16 cellular contexts compared by ENCODE assay signal in genomic region chr16:57107324-57107922, GRCh38.
"Had no signal": no experiment of that assay in that cellular context is flagged by ENCODE, and none has a peak within 500 bp of the region (broad histone marks: within the 10 kb centered on the region; RNA-seq: fewer than 3 reads in every experiment).

No MANE protein-coding gene starts in this region.

- ATAC-seq: activated CD8-positive, alpha-beta T cell treated with anti-CD3 and anti-CD28 coated beads for 36 hours; activated T-cell treated with anti-CD3 and anti-CD28 coated beads, Interleukin-2, amount 50 U/mL, for 72 hours; natural killer cell; stimulated activated memory B cell treated with anti-CD40 and anti-IgM and Interleukin-4, amounts not matched to agents 10 μg/mL and 1 μg/mL and 100 μg/mL, for 72 hours; T-helper 17 cell had no signal

- H3K27me3 Mint-ChIP-seq: activated B cell treated with CpG ODN at 0.5 μM for 24 hours; activated CD8-positive, alpha-beta T cell treated with anti-CD3 and anti-CD28 coated beads for 36 hours; stimulated activated memory B cell treated with anti-CD40 and anti-IgM and Interleukin-4, amounts not matched to agents 10 μg/mL and 1 μg/mL and 100 μg/mL, for 72 hours; T-helper 17 cell had no signal

- H3K36me3 ChIP-seq: right atrium auricular region, tibial nerve, vagina had no signal

- H3K4me3 ChIP-seq: right atrium auricular region, tibial nerve, vagina had no signal

- H3K27me3 ChIP-seq: right atrium auricular region, tibial nerve, vagina had no signal

- FAIRE-seq: kidney had no signal

- H3K27ac ChIP-seq: right atrium auricular region, vagina had no signal

- H3K36me3 Mint-ChIP-seq: activated naive CD8-positive, alpha-beta T cell treated with anti-CD3 and anti-CD28 coated beads, Interleukin-2, amount 10 ng/mL, durations not matched to agents 7 days and 5 days; natural killer cell; stimulated activated memory B cell treated with anti-CD40 and anti-IgM and Interleukin-4, amounts not matched to agents 10 μg/mL and 1 μg/mL and 100 μg/mL, for 72 hours had no signal

- DNase-seq: activated B cell treated with CpG ODN at 0.5 μM for 24 hours; activated CD4-positive, alpha-beta T cell treated with anti-CD3 and anti-CD28 coated beads for 48 hours; activated gamma-delta T cell treated with Interleukin-2 at 50 U/mL for 16 hours; activated naive CD8-positive, alpha-beta T cell treated with anti-CD3 and anti-CD28 coated beads, Interleukin-2, amount 10 ng/mL, durations not matched to agents 7 days and 5 days; activated T-cell treated with anti-CD3 and anti-CD28 coated beads, Interleukin-2, amount 50 U/mL, for 72 hours; glutamatergic neuron; mesendoderm; natural killer cell; stimulated activated CD4-positive, alpha-beta T cell treated with anti-CD3 and anti-CD28 coated beads, Interleukin-2, amount 100 ng/mL, for 48 hours; T-helper 17 cell had no signal

- H3K9me3 ChIP-seq: right atrium auricular region, tibial nerve, vagina had no signal

- H3K4me1 Mint-ChIP-seq: activated B cell treated with CpG ODN at 0.5 μM for 24 hours; stimulated activated memory B cell treated with anti-CD40 and anti-IgM and Interleukin-4, amounts not matched to agents 10 μg/mL and 1 μg/mL and 100 μg/mL, for 72 hours had no signal

- H3K27ac Mint-ChIP-seq: activated B cell treated with CpG ODN at 0.5 μM for 24 hours; activated CD8-positive, alpha-beta T cell treated with anti-CD3 and anti-CD28 coated beads for 36 hours; activated naive CD8-positive, alpha-beta T cell treated with anti-CD3 and anti-CD28 coated beads, Interleukin-2, amount 10 ng/mL, durations not matched to agents 7 days and 5 days; activated T-cell treated with anti-CD3 and anti-CD28 coated beads, Interleukin-2, amount 50 U/mL, for 72 hours; natural killer cell; stimulated activated memory B cell treated with anti-CD40 and anti-IgM and Interleukin-4, amounts not matched to agents 10 μg/mL and 1 μg/mL and 100 μg/mL, for 72 hours had no signal

- H3K9me3 Mint-ChIP-seq: activated B cell treated with CpG ODN at 0.5 μM for 24 hours; activated CD8-positive, alpha-beta T cell treated with anti-CD3 and anti-CD28 coated beads for 36 hours; activated naive CD8-positive, alpha-beta T cell treated with anti-CD3 and anti-CD28 coated beads, Interleukin-2, amount 10 ng/mL, durations not matched to agents 7 days and 5 days; activated T-cell treated with anti-CD3 and anti-CD28 coated beads, Interleukin-2, amount 50 U/mL, for 72 hours; natural killer cell; stimulated activated memory B cell treated with anti-CD40 and anti-IgM and Interleukin-4, amounts not matched to agents 10 μg/mL and 1 μg/mL and 100 μg/mL, for 72 hours had no signal

- H3K4me3 Mint-ChIP-seq: activated B cell treated with CpG ODN at 0.5 μM for 24 hours; activated CD8-positive, alpha-beta T cell treated with anti-CD3 and anti-CD28 coated beads for 36 hours; activated naive CD8-positive, alpha-beta T cell treated with anti-CD3 and anti-CD28 coated beads, Interleukin-2, amount 10 ng/mL, durations not matched to agents 7 days and 5 days; activated T-cell treated with anti-CD3 and anti-CD28 coated beads, Interleukin-2, amount 50 U/mL, for 72 hours; natural killer cell; stimulated activated memory B cell treated with anti-CD40 and anti-IgM and Interleukin-4, amounts not matched to agents 10 μg/mL and 1 μg/mL and 100 μg/mL, for 72 hours; T-helper 17 cell had no signal
